19 cellular contexts compared by ENCODE assay signal in genomic region chr18:42182728-42183700, GRCh38.
A peak's percentile ranks its signal among the peaks of the same experiment; 100 is the strongest.
DNase-seq lines count a peak whose midpoint lies in the region; ATAC-seq and TF ChIP-seq lines count a peak whose summit lies in the region.
"Had no signal": no experiment of that assay in that cellular context is flagged by ENCODE, and none has a peak within 500 bp of the region (broad histone marks: within the 10 kb centered on the region; RNA-seq: fewer than 3 reads in every experiment).

No MANE protein-coding gene starts in this region.

- TF ChIP-seq CTCF in epithelial cell of esophagus (IDR thresholded peaks at IDR 0.05; ENCODE audit: insufficient read depth, low read depth, low read length, missing control alignments) (no peak), progenitor cell of endocrine pancreas (IDR thresholded peaks at IDR 0.05; ENCODE audit: unreplicated experiment) (no peak)

- peaks cover 6% of the 10 kb centered on the region for H3K9me3 Mint-ChIP-seq in progenitor cell of endocrine pancreas (ENCODE audit: low read depth)
- H3K9me3 Mint-ChIP-seq: activated naive CD4-positive, alpha-beta T cell treated with anti-CD3 and anti-CD28 coated beads, Interleukin-2, amount 10 ng/mL, durations not matched to agents 7 days and 5 days; CD8-positive, alpha-beta T cell; central memory CD8-positive, alpha-beta T cell; T-helper 1 cell treated with Interleukin-12 subunit alpha and Interleukin-12 subunit beta and Interleukin-4 antibody, amounts not matched to agents 30 μg/mL and 1 μg/mL, for 36 hours had no signal

- DNase-seq in RPMI8226 (peak; percentile 5), epithelial cell of esophagus (ENCODE audit: low read depth) (peak; percentile 41), progenitor cell of endocrine pancreas (ENCODE audit: low spot score, unreplicated experiment) (no peak), AML-193 (lab: John Stamatoyannopoulos, UW) (no peak), activated T-cell treated with anti-CD3 and anti-CD28 coated beads for 4 hours (no peak)
- DNase-seq: activated CD8-positive, alpha-beta memory T cell treated with anti-CD3 and anti-CD28 coated beads, Interleukin-2, amount 50 U/mL, for 48 hours; activated naive CD4-positive, alpha-beta T cell treated with anti-CD3 and anti-CD28 coated beads, Interleukin-2, amount 10 ng/mL, durations not matched to agents 7 days and 5 days; CD8-positive, alpha-beta T cell; endodermal cell; immature natural killer cell; KBM-7; mucosa of descending colon; NCI-H510A; ovary had no signal

- H3K4me1 Mint-ChIP-seq in progenitor cell of endocrine pancreas (ENCODE audit: low read depth) = peaks cover 4% of the 10 kb centered on the region
- H3K4me1 Mint-ChIP-seq: activated naive CD4-positive, alpha-beta T cell treated with anti-CD3 and anti-CD28 coated beads, Interleukin-2, amount 10 ng/mL, durations not matched to agents 7 days and 5 days; central memory CD8-positive, alpha-beta T cell; immature natural killer cell had no signal

- peak overlapping the region; percentile 76 for H3K27ac Mint-ChIP-seq in progenitor cell of endocrine pancreas
- H3K27ac Mint-ChIP-seq: activated naive CD4-positive, alpha-beta T cell treated with anti-CD3 and anti-CD28 coated beads, Interleukin-2, amount 10 ng/mL, durations not matched to agents 7 days and 5 days; CD8-positive, alpha-beta T cell; endodermal cell; immature natural killer cell; T-helper 1 cell treated with Interleukin-12 subunit alpha and Interleukin-12 subunit beta and Interleukin-4 antibody, amounts not matched to agents 30 μg/mL and 1 μg/mL, for 36 hours had no signal

- peaks cover 9% of the 10 kb centered on the region for H3K36me3 Mint-ChIP-seq in progenitor cell of endocrine pancreas (ENCODE audit: insufficient read depth)
- H3K36me3 Mint-ChIP-seq: activated naive CD4-positive, alpha-beta T cell treated with anti-CD3 and anti-CD28 coated beads, Interleukin-2, amount 10 ng/mL, durations not matched to agents 7 days and 5 days; CD8-positive, alpha-beta T cell had no signal

- peak; percentile 49 for ATAC-seq in GM18867 (IDR thresholded peaks at IDR 0.05; ENCODE audit: unreplicated experiment)
- no peak for ATAC-seq in HG02678 (IDR thresholded peaks at IDR 0.05; ENCODE audit: unreplicated experiment)
- ATAC-seq in HG03442 (IDR thresholded peaks at IDR 0.05; ENCODE audit: unreplicated experiment) = no peak
- ATAC-seq: CD8-positive, alpha-beta T cell; mucosa of descending colon had no signal

- no peaks in the 10 kb centered on the region for H3K27me3 Mint-ChIP-seq in progenitor cell of endocrine pancreas
- H3K27me3 Mint-ChIP-seq: activated naive CD4-positive, alpha-beta T cell treated with anti-CD3 and anti-CD28 coated beads, Interleukin-2, amount 10 ng/mL, durations not matched to agents 7 days and 5 days; central memory CD8-positive, alpha-beta T cell had no signal

- H3K4me3 Mint-ChIP-seq in progenitor cell of endocrine pancreas (ENCODE audit: low read depth) = no peak overlapping the region
- H3K4me3 Mint-ChIP-seq: activated naive CD4-positive, alpha-beta T cell treated with anti-CD3 and anti-CD28 coated beads, Interleukin-2, amount 10 ng/mL, durations not matched to agents 7 days and 5 days; CD8-positive, alpha-beta T cell; central memory CD8-positive, alpha-beta T cell; endodermal cell; immature natural killer cell; T-helper 1 cell treated with Interleukin-12 subunit alpha and Interleukin-12 subunit beta and Interleukin-4 antibody, amounts not matched to agents 30 μg/mL and 1 μg/mL, for 36 hours had no signal

- no peak overlapping the region for H3K4me3 ChIP-seq in epithelial cell of esophagus (ENCODE audit: low read length)
- H3K4me3 ChIP-seq: mucosa of descending colon, ovary had no signal

Comparison
In these comparisons a context has a peak if more than half of its experiments do, and no peak if none do; other contexts are left out.
1. DNase-seq: peak in RPMI8226 (single experiment) and epithelial cell of esophagus (single experiment); none in progenitor cell of endocrine pancreas (single experiment), AML-193 (0 of 2) and activated T-cell treated with anti-CD3 and anti-CD28 coated beads for 4 hours (single experiment).